ENCODE assay signal across 15 cellular contexts in the genomic region with DNA sequence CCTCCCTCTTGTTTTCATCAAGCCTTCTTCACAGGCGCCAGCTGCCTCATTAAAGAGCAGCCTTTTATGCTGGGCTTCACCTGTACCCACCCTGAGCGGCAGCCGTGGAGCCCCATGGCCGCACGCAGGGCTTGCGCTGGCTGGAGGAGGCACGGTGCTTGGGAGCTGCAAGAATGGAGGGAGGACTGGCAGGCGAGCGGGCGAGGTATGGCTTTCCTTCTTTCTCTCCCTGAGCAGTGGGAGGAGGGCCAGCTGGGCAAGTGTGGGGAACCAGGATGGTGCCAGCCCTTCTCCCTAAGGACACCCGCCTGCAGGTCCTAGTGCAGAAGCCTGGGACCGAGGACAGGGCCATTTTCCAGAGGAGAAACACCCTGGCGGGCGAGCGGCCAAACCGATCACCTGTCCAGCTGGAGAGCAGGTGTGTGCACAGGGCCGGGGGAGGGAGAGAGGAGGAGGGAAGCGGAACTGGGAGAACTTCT.
A peak's percentile ranks its signal among the peaks of the same experiment; 100 is the strongest.
DNase-seq lines count a peak whose midpoint lies in the region; ATAC-seq and TF ChIP-seq lines count a peak whose summit lies in the region.
"Had no signal": no experiment of that assay in that cellular context is flagged by ENCODE, and none has a peak within 500 bp of the region (broad histone marks: within the 10 kb centered on the region; RNA-seq: fewer than 3 reads in every experiment).

No MANE protein-coding gene starts in this region.

- intact Hi-C loops in mucosa of descending colon (cut with DNase I, micrococcal nuclease) = no loop called here
- intact Hi-C loops in left ventricle myocardium inferior (cut with micrococcal nuclease) = no loop called here

- H3K27ac ChIP-seq in left ventricle myocardium inferior (replicated peaks) = no peak overlapping the region

- peak; percentile 74 for ATAC-seq in mucosa of descending colon
- no peak for ATAC-seq in HG02840 (IDR thresholded peaks at IDR 0.05; ENCODE audit: low FRiP score, unreplicated experiment)
- ATAC-seq: activated CD4-positive, alpha-beta T cell treated with anti-CD3 and anti-CD28 coated beads for 36 hours; activated naive CD4-positive, alpha-beta T cell treated with anti-CD3 and anti-CD28 coated beads, Interleukin-2, amount 50 U/mL, for 72 hours; Right ventricle myocardium inferior had no signal

- H3K4me3 ChIP-seq in mucosa of descending colon (no peak overlapping the region), left ventricle myocardium inferior (no peak overlapping the region)

- TF ChIP-seq CTCF in mucosa of descending colon (IDR thresholded peaks at IDR 0.05) = no peak
- TF ChIP-seq CTCF in left ventricle myocardium inferior (IDR thresholded peaks at IDR 0.05; ENCODE audit: borderline replicate concordance) = no peak

- H3K9me3 ChIP-seq in mucosa of descending colon (no peaks in the 10 kb centered on the region), left ventricle myocardium inferior (replicated peaks) (no peaks in the 10 kb centered on the region)

- DNase-seq in COLO668 (lab: John Stamatoyannopoulos, UW; ENCODE audit: unreplicated experiment) (peak; percentile 88), NCI-H1092 treated with DMSO at 0.1 percent for 48 hours (lab: John Stamatoyannopoulos, UW) (peak; percentile 97), NCI-H69 (lab: John Stamatoyannopoulos, UW) (peak; percentile 92), mucosa of descending colon (peak in 2 of 3 donors; percentile 41 to 52), NCI-H526 treated with DMSO at 0.1 percent for 48 hours (lab: John Stamatoyannopoulos, UW) (no peak), left ventricle myocardium inferior (no peak), AG08395 (ENCODE audit: low spot score) (no peak)
- DNase-seq: activated CD4-positive, alpha-beta T cell treated with anti-CD3 and anti-CD28 coated beads for 36 hours; effector CD8-positive, alpha-beta T cell; kidney glomerular epithelial cell; stimulated activated naive CD4-positive, alpha-beta T cell; T-helper 2 cell had no signal

- H3K4me1 ChIP-seq in mucosa of descending colon (ENCODE audit: low read depth) (no peaks in the 10 kb centered on the region), left ventricle myocardium inferior (peaks cover 54% of the 10 kb centered on the region)

- no peaks in the 10 kb centered on the region for H3K36me3 ChIP-seq in mucosa of descending colon (ENCODE audit: low read depth)
- H3K36me3 ChIP-seq in left ventricle myocardium inferior = peaks cover 41% of the 10 kb centered on the region

- no peaks in the 10 kb centered on the region for H3K27me3 ChIP-seq in left ventricle myocardium inferior (ENCODE audit: low read depth)

Comparison
In these comparisons a context has a peak if more than half of its experiments do, and no peak if none do; other contexts are left out.
1. DNase-seq: peak in COLO668 (single experiment), NCI-H1092 treated with DMSO at 0.1 percent for 48 hours (single experiment), NCI-H69 (single experiment) and mucosa of descending colon (2 of 3); none in NCI-H526 treated with DMSO at 0.1 percent for 48 hours (single experiment), left ventricle myocardium inferior (single experiment) and AG08395 (single experiment).